8 cellular contexts compared by ENCODE assay signal in the genomic region with DNA sequence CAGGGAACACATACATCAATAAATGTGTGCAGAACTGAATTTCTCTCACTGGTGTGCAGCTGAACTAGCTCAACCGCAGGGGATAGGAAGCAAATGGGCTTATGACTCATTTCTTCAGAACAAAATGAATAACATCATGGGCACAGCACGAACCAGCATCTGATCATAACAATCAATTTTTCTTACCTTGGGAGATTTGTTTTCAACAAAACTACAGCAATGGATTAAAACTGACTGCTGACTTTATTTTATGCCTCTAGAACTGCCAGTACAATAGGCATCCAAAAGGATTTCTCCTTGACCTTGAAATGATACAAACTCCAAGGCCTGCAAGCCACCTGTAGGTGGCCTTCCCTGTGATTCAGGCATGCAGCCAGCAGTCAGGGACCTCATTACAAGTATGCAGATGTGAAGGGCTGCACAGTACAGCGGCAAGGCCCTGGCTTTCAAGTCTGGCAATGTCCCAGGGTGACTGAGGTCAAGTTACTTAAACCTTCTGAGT. TPM values are rescaled to one million over a fixed set of nuclear protein-coding genes. Genes with fewer than 3 reads are reported as not detected.
DNase-seq lines count a peak whose midpoint lies in the region; ATAC-seq lines count a peak whose summit lies in the region.

No MANE protein-coding gene starts in this region.

- H3K9me3 Mint-ChIP-seq in activated T-cell treated with anti-CD3 and anti-CD28 coated beads, Interleukin-2, amount 50 U/mL, for 4 hours, result no peaks in the 10 kb centered on the region

- H3K27me3 Mint-ChIP-seq in activated T-cell treated with anti-CD3 and anti-CD28 coated beads, Interleukin-2, amount 50 U/mL, for 4 hours (ENCODE audit: low read depth), result no peaks in the 10 kb centered on the region

- DNase-seq in activated CD4-positive, alpha-beta T cell treated with anti-CD3 and anti-CD28 coated beads, Interleukin-2, amount 50 U/mL, for 48 hours, result peak; percentile 32 to 46
- no peak for DNase-seq in activated CD4-positive, alpha-beta T cell treated with anti-CD3 and anti-CD28 coated beads for 1 hour
- DNase-seq in activated T-cell treated with anti-CD3 and anti-CD28 coated beads, Interleukin-2, amount 50 U/mL, for 4 hours, result no peak
- DNase-seq in stimulated activated CD8-positive, alpha-beta memory T cell treated with anti-CD3 and anti-CD28 coated beads, Interleukin-4, amount 100 ng/mL, for 24 hours (ENCODE audit: low read depth), result peak; percentile 7
- no peak for DNase-seq in left colon
- no peak for DNase-seq in NCI-H2107 (lab: John Stamatoyannopoulos, UW)

- H3K4me1 Mint-ChIP-seq in activated T-cell treated with anti-CD3 and anti-CD28 coated beads, Interleukin-2, amount 50 U/mL, for 4 hours (ENCODE audit: low read depth), result peaks cover 7% of the 10 kb centered on the region

- intact Hi-C loops in left colon (cut with DNase I, micrococcal nuclease), result no loop called here

- H3K36me3 Mint-ChIP-seq in activated T-cell treated with anti-CD3 and anti-CD28 coated beads, Interleukin-2, amount 50 U/mL, for 4 hours (ENCODE audit: insufficient read depth), result peaks cover 37% of the 10 kb centered on the region

- H3K4me3 Mint-ChIP-seq in activated T-cell treated with anti-CD3 and anti-CD28 coated beads, Interleukin-2, amount 50 U/mL, for 4 hours, result no peak overlapping the region

- peak; percentile 71 for ATAC-seq in HG02642 (IDR thresholded peaks at IDR 0.05; ENCODE audit: poor library complexity, unreplicated experiment)
- ATAC-seq in activated T-cell treated with anti-CD3 and anti-CD28 coated beads, Interleukin-2, amount 50 U/mL, for 4 hours, result peak; percentile 82 to 85
- ATAC-seq in left colon, result no peak
- ATAC-seq in GM19324 (IDR thresholded peaks at IDR 0.05; ENCODE audit: low FRiP score, unreplicated experiment), result no peak

RNA-seq across cellular contexts. Expression of a gene that starts 26.1 kb away (rescaled TPM):
- 10 to 100 TPM; 35.2 to 43.8 (median 40.2) TPM for total RNA-seq in activated T-cell treated with anti-CD3 and anti-CD28 coated beads, Interleukin-2, amount 50 U/mL, for 4 hours
- 10 to 100 TPM; 20.1 to 21.5 TPM for total RNA-seq in left colon

Comparison
In these comparisons a context has a peak if more than half of its experiments do, and no peak if none do; other contexts are left out.
1. DNase-seq: peak in activated CD4-positive, alpha-beta T cell treated with anti-CD3 and anti-CD28 coated beads, Interleukin-2, amount 50 U/mL, for 48 hours (2 of 2) and stimulated activated CD8-positive, alpha-beta memory T cell treated with anti-CD3 and anti-CD28 coated beads, Interleukin-4, amount 100 ng/mL, for 24 hours (single experiment); none in activated CD4-positive, alpha-beta T cell treated with anti-CD3 and anti-CD28 coated beads for 1 hour (single experiment), activated T-cell treated with anti-CD3 and anti-CD28 coated beads, Interleukin-2, amount 50 U/mL, for 4 hours (single experiment), left colon (0 of 2) and NCI-H2107 (single experiment).
2. ATAC-seq: peak in HG02642 (single experiment) and activated T-cell treated with anti-CD3 and anti-CD28 coated beads, Interleukin-2, amount 50 U/mL, for 4 hours (2 of 2); none in left colon (single experiment) and GM19324 (single experiment).